Comparison of ENCODE assay signal across 8 cellular contexts in genomic region chr5:37249820-37250175, GRCh38. TPM values are rescaled to one million over a fixed set of nuclear protein-coding genes. Genes with fewer than 3 reads are reported as not detected.
DNase-seq lines count a peak whose midpoint lies in the region; ATAC-seq and TF ChIP-seq lines count a peak whose summit lies in the region.

No MANE protein-coding gene starts in this region.

- WGBS in psoas muscle, 3 donors: 49 to 66% (median 56%) methylated on average over 10 of the region's 10 CpGs

- TF ChIP-seq CTCF in GM10266 (IDR thresholded peaks at IDR 0.05; ENCODE audit: control insufficient read depth, insufficient read depth, low read depth, missing control alignments) (no peak), psoas muscle (IDR thresholded peaks at IDR 0.05) (no peak)

- peak overlapping the region; percentile 93 for H3K9ac ChIP-seq in SK-N-MC (ENCODE audit: insufficient read length)

- no peak overlapping the region for H3K27ac ChIP-seq in SK-N-MC
- peak overlapping the region; percentile 93 for H3K27ac ChIP-seq in psoas muscle

- H3K27me3 ChIP-seq in psoas muscle (ENCODE audit: insufficient read depth in 3 of 3, low read length in 2 of 3): no peaks in the 10 kb centered on the region

- peaks cover 17% of the 10 kb centered on the region for H3K4me1 ChIP-seq in psoas muscle

- peak; percentile 4 to 31 (median 8) for ATAC-seq in psoas muscle

- DNase-seq in GM10266 (ENCODE audit: extremely low spot score) (peak; percentile 10), SK-N-MC (ENCODE audit: low read depth, low spot score) (no peak), foreskin melanocyte (peak; percentile 5), psoas muscle (no peak), NCI-H187 treated with DMSO at 0.1 percent for 48 hours (lab: John Stamatoyannopoulos, UW) (no peak), SHP77 treated with DMSO at 0.1 percent for 48 hours (lab: John Stamatoyannopoulos, UW) (no peak), putamen (ENCODE audit: low spot score) (no peak)
- DNase-seq in activated CD4-positive, CD25-positive, alpha-beta regulatory T cell treated with anti-CD3 and anti-CD28 coated beads, Interleukin-2, amount 50 U/mL, for 72 hours: no peak

- H3K9me3 ChIP-seq in SK-N-MC (ENCODE audit: low read depth, low read length) (no peaks in the 10 kb centered on the region), psoas muscle (peaks cover 6% of the 10 kb centered on the region)

- H3K36me3 ChIP-seq in SK-N-MC (ENCODE audit: insufficient read depth, low read length) (no peaks in the 10 kb centered on the region), psoas muscle (ENCODE audit: insufficient read depth in 1 of 2, low read depth in 1 of 2) (peaks cover 0 to 13% of the 10 kb centered on the region in 2 donors)

- intact Hi-C loops in psoas muscle (cut with DNase I): loop anchor here in 1 of 2 donors (10.0 kb wide), 1 partner anchor 45 kb away; no protein-coding TSS in a partner anchor

- H3K4me3 ChIP-seq in SK-N-MC: peak overlapping the region; percentile 96
- peak overlapping the region; percentile 89 for H3K4me3 ChIP-seq in psoas muscle

RNA-seq across cellular contexts. Expression of gene CPLANE1, which starts 0.6 kb away (rescaled TPM):
- 10 to 100 TPM in 1 of 4 donors, 1 to 10 TPM in 3; 6.0 to 12.1 (median 6.9) TPM for total RNA-seq in psoas muscle
- polyA plus RNA-seq in psoas muscle: 1 to 10 TPM; 1.4 to 3.3 (median 1.5) TPM

Comparison
In these comparisons a context has a peak if more than half of its experiments do, and no peak if none do; other contexts are left out.
1. DNase-seq: peak in GM10266 (single experiment) and foreskin melanocyte (single experiment); none in SK-N-MC (single experiment), psoas muscle (0 of 2), activated CD4-positive, CD25-positive, alpha-beta regulatory T cell treated with anti-CD3 and anti-CD28 coated beads, Interleukin-2, amount 50 U/mL, for 72 hours (single experiment), NCI-H187 treated with DMSO at 0.1 percent for 48 hours (single experiment), SHP77 treated with DMSO at 0.1 percent for 48 hours (single experiment) and putamen (single experiment).